ENCODE assay signal across 2 cellular contexts in genomic region chr21:35461700-35462099, GRCh38.
TF ChIP-seq lines count a peak whose summit lies in the region.

No MANE protein-coding gene starts in this region.

TF ChIP-seq in IMR-90, 13 proteins besides CTCF, POLR2A, EP300 and RAD21:
- peak; percentile 91 for TF ChIP-seq NFE2L2 (IDR thresholded peaks at IDR 0.05; ENCODE audit: low read depth, low read length)
- TF ChIP-seq MAFK (IDR thresholded peaks at IDR 0.05; ENCODE audit: low read depth, low read length), result 0 out of 2 replicates have a peak, but pooled peaks have one; percentile 7
- TF ChIP-seq FOS (IDR thresholded peaks at IDR 0.05; ENCODE audit: low read depth, low read length), result no peak

TF ChIP-seq in K562, 482 proteins besides CTCF, POLR2A, EP300 and RAD21 (continues in another document):
- TF ChIP-seq HOMEZ (CRISPR knock-in tag; IDR thresholded peaks at IDR 0.05) (no peak), ZSCAN32 (CRISPR knock-in tag; IDR thresholded peaks at IDR 0.05) (no peak), CTCFL (IDR thresholded peaks at IDR 0.05; ENCODE audit: borderline replicate concordance, insufficient read depth, low read depth, low read length, poor library complexity, severe bottlenecking) (no peak), AFF1 (IDR thresholded peaks at IDR 0.05; ENCODE audit: low read depth in 1 of 2, partially characterized antibody in 2 of 2) (no peak), ZNF124 (CRISPR knock-in tag; IDR thresholded peaks at IDR 0.05) (no peak), ZNF165 (CRISPR knock-in tag; IDR thresholded peaks at IDR 0.05; ENCODE audit: borderline replicate concordance) (no peak), FOXK1 (CRISPR knock-in tag; IDR thresholded peaks at IDR 0.05; ENCODE audit: borderline replicate concordance) (no peak), CXXC5 (CRISPR knock-in tag; IDR thresholded peaks at IDR 0.05) (peak; percentile 46), OTX1 (CRISPR knock-in tag; IDR thresholded peaks at IDR 0.05) (no peak), GABPA (tag; conservative IDR thresholded peaks at IDR 0.05; ENCODE audit: low read depth) (no peak), AFF4 (CRISPR knock-in tag; IDR thresholded peaks at IDR 0.05) (no peak), NFE2 (IDR thresholded peaks at IDR 0.05; ENCODE audit: low read depth) (peak; percentile 99), CBFA2T3 (IDR thresholded peaks at IDR 0.05) (no peak), KLF16 (IDR thresholded peaks at IDR 0.05) (no peak), NFE2L1 (tag; IDR thresholded peaks at IDR 0.05; ENCODE audit: borderline replicate concordance, low read depth) (peak; percentile 99), KDM5B (IDR thresholded peaks at IDR 0.05; ENCODE audit: insufficient replicate concordance, low read depth, low read length) (no peak), ELF2 (CRISPR knock-in tag; IDR thresholded peaks at IDR 0.05) (no peak), ARID2 (IDR thresholded peaks at IDR 0.05) (no peak), ZFX (CRISPR knock-in tag; IDR thresholded peaks at IDR 0.05) (no peak), ZNF764 (CRISPR knock-in tag; IDR thresholded peaks at IDR 0.05; ENCODE audit: low read depth) (no peak), ZHX1 (conservative IDR thresholded peaks at IDR 0.05; ENCODE audit: low read length) (no peak), FOXP4 (CRISPR knock-in tag; IDR thresholded peaks at IDR 0.05; ENCODE audit: borderline replicate concordance) (no peak), MTF1 (CRISPR knock-in tag; IDR thresholded peaks at IDR 0.05; ENCODE audit: borderline replicate concordance) (no peak), GMEB1 (CRISPR knock-in tag; IDR thresholded peaks at IDR 0.05) (0 out of 2 replicates have a peak, but pooled peaks have one; percentile 5), ETS1 (conservative IDR thresholded peaks at IDR 0.05; ENCODE audit: control insufficient read depth, low read depth, low read length) (no peak), ADNP (tag; IDR thresholded peaks at IDR 0.05) (0 out of 2 replicates have a peak, but pooled peaks have one; percentile 27), E2F8 (IDR thresholded peaks at IDR 0.05; ENCODE audit: low read depth, partially characterized antibody) (no peak), ZNF239 (CRISPR knock-in tag; IDR thresholded peaks at IDR 0.05) (0 out of 2 replicates have a peak, but pooled peaks have one; percentile 7), RBM14 (IDR thresholded peaks at IDR 0.05; ENCODE audit: borderline replicate concordance, insufficient read depth, low read depth, low read length) (no peak), NCOA6 (IDR thresholded peaks at IDR 0.05) (no peak), BRD4 (IDR thresholded peaks at IDR 0.05) (no peak), POLR2B (IDR thresholded peaks at IDR 0.05; ENCODE audit: low read depth, partially characterized antibody) (no peak), ELF4 (CRISPR knock-in tag; IDR thresholded peaks at IDR 0.05) (no peak)
